24 cellular contexts compared by ENCODE assay signal in the genomic region with DNA sequence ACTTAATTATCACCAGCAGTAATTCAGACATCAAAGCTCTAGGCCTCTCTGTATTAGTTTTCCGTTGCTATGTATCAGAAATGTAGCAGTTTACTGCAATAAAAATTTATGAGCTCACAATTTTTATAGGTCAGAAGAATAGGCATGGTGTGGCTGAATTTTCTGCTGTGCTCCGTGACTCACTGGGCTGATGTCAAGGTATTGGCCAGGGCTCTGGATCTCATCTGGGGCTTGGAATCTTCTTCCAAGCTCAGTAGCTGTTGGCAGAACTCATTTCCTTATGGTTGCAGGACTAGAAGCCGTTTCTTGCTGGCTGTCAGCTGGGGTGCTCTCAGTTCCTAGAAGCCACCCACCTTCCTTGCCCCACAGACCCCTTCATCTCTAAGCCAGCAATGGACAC.
DNase-seq lines count a peak whose midpoint lies in the region; ATAC-seq and TF ChIP-seq lines count a peak whose summit lies in the region.
"Had no signal": no experiment of that assay in that cellular context is flagged by ENCODE, and none has a peak within 500 bp of the region (broad histone marks: within the 10 kb centered on the region; RNA-seq: fewer than 3 reads in every experiment).

No MANE protein-coding gene starts in this region.

- H3K36me3 Mint-ChIP-seq in activated naive CD4-positive, alpha-beta T cell treated with anti-CD3 and anti-CD28 coated beads, Interleukin-2, amount 50 U/mL, for 72 hours: no peaks in the 10 kb centered on the region
- H3K36me3 Mint-ChIP-seq: CD8-positive, alpha-beta T cell; mesothelial cell of epicardium; stimulated activated naive B cell treated with anti-CD40 and anti-IgM and Interleukin-4, amounts not matched to agents 10 μg/mL and 1 μg/mL and 100 μg/mL, for 72 hours had no signal

- H3K4me3 ChIP-seq in foreskin fibroblast (ENCODE audit: low read depth in 1 of 2, low read length in 2 of 2): no peak overlapping the region
- H3K4me3 ChIP-seq: K562, SJSA1, tibial nerve had no signal

- ATAC-seq in left ventricle myocardium superior (peak; percentile 65), HG03354 (IDR thresholded peaks at IDR 0.05; ENCODE audit: poor library complexity, severe bottlenecking, unreplicated experiment) (no peak)
- no peak for ATAC-seq in activated naive CD4-positive, alpha-beta T cell treated with anti-CD3 and anti-CD28 coated beads, Interleukin-2, amount 50 U/mL, for 72 hours
- ATAC-seq: activated CD4-positive, alpha-beta T cell treated with anti-CD3 and anti-CD28 coated beads for 36 hours; CD8-positive, alpha-beta T cell; foreskin keratinocyte; K562; stimulated activated naive B cell treated with anti-CD40 and anti-IgM and Interleukin-4, amounts not matched to agents 10 μg/mL and 1 μg/mL and 100 μg/mL, for 72 hours had no signal

- no peak overlapping the region for H3K27ac Mint-ChIP-seq in activated naive CD4-positive, alpha-beta T cell treated with anti-CD3 and anti-CD28 coated beads, Interleukin-2, amount 50 U/mL, for 72 hours
- H3K27ac Mint-ChIP-seq: activated CD4-positive, alpha-beta T cell treated with anti-CD3 and anti-CD28 coated beads for 36 hours; CD8-positive, alpha-beta T cell; mesothelial cell of epicardium; stimulated activated naive B cell treated with anti-CD40 and anti-IgM and Interleukin-4, amounts not matched to agents 10 μg/mL and 1 μg/mL and 100 μg/mL, for 72 hours had no signal

- no peaks in the 10 kb centered on the region for H3K9me3 Mint-ChIP-seq in activated naive CD4-positive, alpha-beta T cell treated with anti-CD3 and anti-CD28 coated beads, Interleukin-2, amount 50 U/mL, for 72 hours
- H3K9me3 Mint-ChIP-seq: CD8-positive, alpha-beta T cell; mesothelial cell of epicardium; stimulated activated naive B cell treated with anti-CD40 and anti-IgM and Interleukin-4, amounts not matched to agents 10 μg/mL and 1 μg/mL and 100 μg/mL, for 72 hours had no signal

- intact Hi-C loops in left ventricle myocardium superior (cut with micrococcal nuclease): no loop called here
- intact Hi-C loops in cardiac septum (cut with DNase I): no loop called here

- no peak for DNase-seq in left ventricle myocardium superior
- DNase-seq in cardiac septum (ENCODE audit: low spot score): no peak
- peak; percentile 29 for DNase-seq in T1000 (lab: John Stamatoyannopoulos, UW)
- peak; percentile 61 to 85 for DNase-seq in foreskin fibroblast
- no peak for DNase-seq in SHP77 (lab: John Stamatoyannopoulos, UW)
- no peak for DNase-seq in activated naive CD4-positive, alpha-beta T cell treated with anti-CD3 and anti-CD28 coated beads, Interleukin-2, amount 50 U/mL, for 72 hours (ENCODE audit: low spot score in 2 of 2)
- no peak for DNase-seq in ACHN
- DNase-seq: activated CD4-positive, alpha-beta T cell treated with anti-CD3 and anti-CD28 coated beads for 36 hours; CD8-positive, alpha-beta T cell; central memory CD4-positive, alpha-beta T cell; DMS79; effector CD8-positive, alpha-beta T cell; foreskin keratinocyte; NCI-H1092 treated with DMSO at 0.1 percent for 48 hours; NCI-H748 treated with DMSO at 0.1 percent for 48 hours; OCI-M1; stimulated activated CD4-positive, alpha-beta T cell treated with anti-CD3 and anti-CD28 coated beads, Interleukin-15, amount 100 ng/mL, for 24 hours; stimulated activated naive B cell treated with anti-CD40 and anti-IgM and Interleukin-4, amounts not matched to agents 10 μg/mL and 1 μg/mL and 100 μg/mL, for 72 hours; T-helper 9 cell had no signal

- no peak for TF ChIP-seq CTCF in foreskin fibroblast (IDR thresholded peaks at IDR 0.05; ENCODE audit: low read depth, low read length)

- in situ Hi-C loops in ACHN (cut with HindIII; ENCODE audit: low pct_ligation_motif_present, low pct_unique_long_range_greater_than_20kb, low sequenced_read_pairs): no loop called here

Comparison
In these comparisons a context has a peak if more than half of its experiments do, and no peak if none do; other contexts are left out.
1. DNase-seq: peak in T1000 (single experiment) and foreskin fibroblast (2 of 2); none in left ventricle myocardium superior (single experiment), cardiac septum (single experiment), SHP77 (0 of 2), activated naive CD4-positive, alpha-beta T cell treated with anti-CD3 and anti-CD28 coated beads, Interleukin-2, amount 50 U/mL, for 72 hours (0 of 2) and ACHN (single experiment).